Comparison of ENCODE assay signal across 2 cellular contexts in genomic region chr2:20953146-20953824, GRCh38.
A peak's percentile ranks its signal among the peaks of the same experiment; 100 is the strongest.
TF ChIP-seq lines count a peak whose summit lies in the region.

No MANE protein-coding gene starts in this region.

TF ChIP-seq in HepG2, 621 proteins besides CTCF, POLR2A, EP300 and RAD21 (continues in another document):
- TF ChIP-seq MNT (IDR thresholded peaks at IDR 0.05) (peak; percentile 90), ATF7 (IDR thresholded peaks at IDR 0.05) (0 out of 2 replicates have a peak, but pooled peaks have one; percentile 7), ATF7 (CRISPR knock-in tag; IDR thresholded peaks at IDR 0.05) (no peak), NONO (IDR thresholded peaks at IDR 0.05) (0 out of 2 replicates have a peak, but pooled peaks have one; percentile 25), NONO (CRISPR knock-in tag; conservative IDR thresholded peaks at IDR 0.05) (no peak), MEF2D (CRISPR knock-in tag; IDR thresholded peaks at IDR 0.05) (no peak), ZNF672 (CRISPR knock-in tag; IDR thresholded peaks at IDR 0.05) (0 out of 2 replicates have a peak, but pooled peaks have one; percentile 29), PLRG1 (conservative IDR thresholded peaks at IDR 0.05) (peak; percentile 11; the same call in 1 of the 2 replicates), RAD51 (IDR thresholded peaks at IDR 0.05; ENCODE audit: borderline replicate concordance) (0 out of 2 replicates have a peak, but pooled peaks have one; percentile 7), ZNF282 (IDR thresholded peaks at IDR 0.05; ENCODE audit: partially characterized antibody) (peak; percentile 78), FOXK2 (IDR thresholded peaks at IDR 0.05) (peak; percentile 16; the same call in 1 of the 2 replicates), NBN (conservative IDR thresholded peaks at IDR 0.05) (0 out of 2 replicates have a peak, but pooled peaks have one; percentile 32), PHB2 (IDR thresholded peaks at IDR 0.05; ENCODE audit: partially characterized antibody) (peak; percentile 25), ZNF7 (CRISPR knock-in tag; IDR thresholded peaks at IDR 0.05) (no peak), PRDM10 (CRISPR knock-in tag; IDR thresholded peaks at IDR 0.05; ENCODE audit: low read depth) (no peak), PAF1 (CRISPR knock-in tag; IDR thresholded peaks at IDR 0.05) (no peak), CREB1 (IDR thresholded peaks at IDR 0.05) (peak; percentile 8; the same call in 1 of the 2 replicates), CREB1 (CRISPR knock-in tag; IDR thresholded peaks at IDR 0.05) (no peak), FOXA1 (IDR thresholded peaks at IDR 0.05) (peak; percentile 14; the same call in 1 of the 2 replicates), FOXA1 (CRISPR knock-in tag; IDR thresholded peaks at IDR 0.05) (no peak)

TF ChIP-seq in H1, 55 proteins besides CTCF, POLR2A, EP300 and RAD21:
- TF ChIP-seq CTBP2 (IDR thresholded peaks at IDR 0.05; ENCODE audit: borderline replicate concordance, insufficient read depth, insufficient read length, low read length) (no peak), TEAD4 (IDR thresholded peaks at IDR 0.05; ENCODE audit: low read depth, low read length) (no peak), GTF2F1 (IDR thresholded peaks at IDR 0.05; ENCODE audit: borderline replicate concordance, low read depth, low read length) (no peak), HDAC2 (IDR thresholded peaks at IDR 0.05; ENCODE audit: borderline replicate concordance in 1 of 2, low read depth in 2 of 2, low read length in 2 of 2) (no peak), TAF7 (optimal IDR thresholded peaks at IDR 0.05; ENCODE audit: borderline replicate concordance, low read depth, low read length) (no peak), JUN (IDR thresholded peaks at IDR 0.05; ENCODE audit: low read depth, low read length) (no peak), BRCA1 (IDR thresholded peaks at IDR 0.05; ENCODE audit: low read depth, low read length) (no peak), HDAC6 (IDR thresholded peaks at IDR 0.05; ENCODE audit: low read depth, low read length) (no peak), PHF8 (conservative IDR thresholded peaks at IDR 0.05; ENCODE audit: low read depth, low read length) (no peak), SAP30 (IDR thresholded peaks at IDR 0.05; ENCODE audit: insufficient read depth, insufficient replicate concordance, low read length) (no peak), JUND (IDR thresholded peaks at IDR 0.05; ENCODE audit: low read length) (no peak), CBX8 (IDR thresholded peaks at IDR 0.05; ENCODE audit: borderline replicate concordance, low read depth, low read length) (no peak), KDM1A (IDR thresholded peaks at IDR 0.05; ENCODE audit: borderline replicate concordance, low read length) (no peak), TCF12 (IDR thresholded peaks at IDR 0.05; ENCODE audit: low read depth, low read length) (no peak), KDM5A (IDR thresholded peaks at IDR 0.05; ENCODE audit: low read length) (no peak), USF2 (IDR thresholded peaks at IDR 0.05; ENCODE audit: low read length) (no peak), RFX5 (IDR thresholded peaks at IDR 0.05; ENCODE audit: borderline replicate concordance, low read depth, low read length) (no peak), E2F6 (IDR thresholded peaks at IDR 0.05) (no peak), POU5F1 (IDR thresholded peaks at IDR 0.05; ENCODE audit: low read depth, low read length) (no peak)
